Comparison of ENCODE assay signal across 8 cellular contexts in genomic region chr1:235910357-235911299, GRCh38. TPM values are rescaled to one million over a fixed set of nuclear protein-coding genes. Genes with fewer than 3 reads are reported as not detected.
DNase-seq lines count a peak whose midpoint lies in the region; ATAC-seq and TF ChIP-seq lines count a peak whose summit lies in the region.

No MANE protein-coding gene starts in this region.

- TF ChIP-seq CTCF in neural crest cell (conservative IDR thresholded peaks at IDR 0.05) = no peak

- no peak overlapping the region for H3K4me3 ChIP-seq in ectodermal cell (ENCODE audit: insufficient read depth, low read depth, low read length)

- H3K36me3 ChIP-seq in ectodermal cell (ENCODE audit: control insufficient read depth, insufficient read depth, low read length) = no peaks in the 10 kb centered on the region

- H3K4me1 Mint-ChIP-seq in neural crest cell = peaks cover 23% of the 10 kb centered on the region

- no peaks in the 10 kb centered on the region for H3K9me3 Mint-ChIP-seq in neural crest cell

- H3K9me3 ChIP-seq in ectodermal cell (ENCODE audit: control insufficient read depth, low read length) = no peaks in the 10 kb centered on the region

- peak overlapping the region; percentile 32 for H3K27ac ChIP-seq in ectodermal cell (ENCODE audit: insufficient read depth, low read depth, low read length, poor library complexity, severe bottlenecking)

- no peaks in the 10 kb centered on the region for H3K27me3 Mint-ChIP-seq in neural crest cell (ENCODE audit: low read depth)

- no peaks in the 10 kb centered on the region for H3K27me3 ChIP-seq in ectodermal cell (ENCODE audit: control insufficient read depth, insufficient read depth, low read length, poor library complexity, severe bottlenecking)

- ATAC-seq in HG03460 (IDR thresholded peaks at IDR 0.05; ENCODE audit: unreplicated experiment) = no peak
- no peak for ATAC-seq in GM19395 (IDR thresholded peaks at IDR 0.05; ENCODE audit: unreplicated experiment)

- 19 to 24% methylated on average over 6 to 7 of the region's 8 CpGs for WGBS in ectodermal cell, 2 experiments

- H3K4me3 Mint-ChIP-seq in neural crest cell = no peak overlapping the region

- peak; percentile 29 for DNase-seq in stimulated activated naive CD4-positive, alpha-beta T cell treated with Interleukin-2 at 50 U/mL for 16 hours (lab: John Stamatoyannopoulos, UW)
- no peak for DNase-seq in stimulated activated naive CD4-positive, alpha-beta T cell (lab: John Stamatoyannopoulos, UW)
- peak; percentile 39 for DNase-seq in SK-N-DZ (ENCODE audit: low spot score)
- DNase-seq in neural crest cell (ENCODE audit: low read depth, low spot score) = no peak
- DNase-seq in central memory CD4-positive, alpha-beta T cell = no peak

- H3K36me3 Mint-ChIP-seq in neural crest cell (ENCODE audit: low read depth) = no peaks in the 10 kb centered on the region

- peaks cover 10% of the 10 kb centered on the region for H3K4me1 ChIP-seq in ectodermal cell (ENCODE audit: control insufficient read depth, insufficient read depth, low read length)

- peak overlapping the region; percentile 60 for H3K27ac Mint-ChIP-seq in neural crest cell (ENCODE audit: unreplicated experiment)

RNA-seq across cellular contexts. Expression of gene LYST, which starts 43.9 kb away (rescaled TPM):
- polyA plus RNA-seq in SK-N-DZ (2014; cell fraction: cytosol; rRNA removed) = 1.7 and 2.1 TPM in 2 replicates
- 3.1 and 4.9 TPM in 2 replicates for polyA plus RNA-seq in SK-N-DZ (2014; cell fraction: nucleus; rRNA removed)
- 1.8 TPM for polyA plus RNA-seq in ectodermal cell (2013, experiment 1 of 4)
- polyA plus RNA-seq in ectodermal cell (2013, experiment 2 of 4) = 1.9 TPM
- polyA plus RNA-seq in ectodermal cell (2013, experiment 3 of 4) = 2.0 TPM
- 1.9 TPM for polyA plus RNA-seq in ectodermal cell (2013, experiment 4 of 4)
- total RNA-seq in neural crest cell = 5.3 and 6.1 TPM in 2 replicates

Comparison
In these comparisons a context has a peak if more than half of its experiments do, and no peak if none do; other contexts are left out.
1. DNase-seq: peak in stimulated activated naive CD4-positive, alpha-beta T cell treated with Interleukin-2 at 50 U/mL for 16 hours (single experiment) and SK-N-DZ (single experiment); none in stimulated activated naive CD4-positive, alpha-beta T cell (0 of 6), neural crest cell (single experiment) and central memory CD4-positive, alpha-beta T cell (single experiment).